Comparison of ENCODE assay signal across 18 cellular contexts in the genomic region with DNA sequence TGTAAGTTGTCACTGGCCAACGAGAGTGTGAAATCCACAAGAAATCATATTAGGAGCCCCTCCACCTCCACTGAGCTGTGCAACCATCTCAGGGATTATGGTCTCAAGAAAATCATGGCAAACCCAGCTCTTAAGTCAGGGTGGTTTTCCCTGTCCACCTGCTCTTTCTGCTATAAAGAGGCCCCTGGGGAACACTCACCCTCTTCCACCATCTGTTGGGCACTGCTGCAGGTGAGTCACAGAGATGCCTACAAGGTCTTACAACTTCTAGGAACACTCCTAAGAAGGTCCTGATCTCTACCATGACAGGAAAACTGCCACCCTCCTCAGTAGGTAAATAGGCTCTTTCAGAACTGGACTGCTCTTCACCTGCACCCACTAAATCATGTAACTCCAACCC.
A peak's percentile ranks its signal among the peaks of the same experiment; 100 is the strongest.
DNase-seq lines count a peak whose midpoint lies in the region; ATAC-seq and TF ChIP-seq lines count a peak whose summit lies in the region.
"Had no signal": no experiment of that assay in that cellular context is flagged by ENCODE, and none has a peak within 500 bp of the region (broad histone marks: within the 10 kb centered on the region; RNA-seq: fewer than 3 reads in every experiment).

No MANE protein-coding gene starts in this region.

- dilution Hi-C loops in IMR-90 (cut with HindIII; ENCODE audit: low sequenced_read_pairs, unreplicated experiment), result no loop called here

- in situ Hi-C loops in IMR-90 (cut with MboI; ENCODE audit: low sequenced_read_pairs) (no loop called here), gastrocnemius medialis (cut with MboI; ENCODE audit: low sequenced_read_pairs in 4 of 4) (no loop called here)

- H3K9me3 ChIP-seq in IMR-90 (ENCODE audit: control insufficient read depth, insufficient read depth, low read length) (no peaks in the 10 kb centered on the region), gastrocnemius medialis (no peaks in the 10 kb centered on the region)

- no peaks in the 10 kb centered on the region for H3K36me3 Mint-ChIP-seq in progenitor cell of endocrine pancreas (ENCODE audit: insufficient read depth)

- ATAC-seq in IMR-90 (ENCODE audit: low read depth) (no peak), gastrocnemius medialis (no peak), HG03457 (IDR thresholded peaks at IDR 0.05; ENCODE audit: unreplicated experiment) (no peak)
- ATAC-seq: HepG2 had no signal

- peaks cover 2% of the 10 kb centered on the region for H3K9me3 Mint-ChIP-seq in progenitor cell of endocrine pancreas (ENCODE audit: low read depth)
- H3K9me3 Mint-ChIP-seq: CD4-positive, alpha-beta T cell had no signal

- no TSS peak for BruUV-seq in IMR-90 (replicated peaks; lab: Mats Ljungman, UMichigan)

- H3K4me1 Mint-ChIP-seq in progenitor cell of endocrine pancreas (ENCODE audit: low read depth), result peaks cover 17% of the 10 kb centered on the region
- H3K4me1 Mint-ChIP-seq: B cell had no signal

- POLR2A ChIA-PET in IMR-90 (lab: Charles Lee; ENCODE audit: unreplicated experiment), result no interaction called here

- no peak for TF ChIP-seq CTCF in IMR-90 (conservative IDR thresholded peaks at IDR 0.05; ENCODE audit: low read depth, low read length)
- TF ChIP-seq CTCF in progenitor cell of endocrine pancreas (IDR thresholded peaks at IDR 0.05; ENCODE audit: unreplicated experiment), result no peak
- no peak for TF ChIP-seq CTCF in gastrocnemius medialis (IDR thresholded peaks at IDR 0.05 in 4 of 5, conservative IDR thresholded peaks at IDR 0.05 in 1 of 5)

- intact Hi-C loops in IMR-90 (cut with micrococcal nuclease) (loop anchor here (10.0 kb wide), 1 partner anchor 167 kb away; no protein-coding TSS in a partner anchor), gastrocnemius medialis (cut with DNase I; ENCODE audit: low total_unique reads) (no loop called here)

- no peaks in the 10 kb centered on the region for H3K36me3 ChIP-seq in IMR-90 (ENCODE audit: control insufficient read depth, insufficient read depth, low read length)
- no peaks in the 10 kb centered on the region for H3K36me3 ChIP-seq in gastrocnemius medialis
- H3K36me3 ChIP-seq: MG63 had no signal

- H4K5ac ChIP-seq in IMR-90 (ENCODE audit: low read depth, low read length), result no peak overlapping the region

- H3K27me3 Mint-ChIP-seq in progenitor cell of endocrine pancreas, result no peaks in the 10 kb centered on the region

- H3K79me1 ChIP-seq in IMR-90 (ENCODE audit: low read depth in 1 of 2, low read length in 2 of 2), result no peaks in the 10 kb centered on the region

- H2BK120ac ChIP-seq in IMR-90 (ENCODE audit: low read depth, low read length), result no peak overlapping the region

- H3K18ac ChIP-seq in IMR-90 (ENCODE audit: low read depth, low read length), result no peak overlapping the region

- no peak overlapping the region for H2BK5ac ChIP-seq in IMR-90 (ENCODE audit: low read depth, low read length, poor library complexity, severe bottlenecking)

- no peaks in the 10 kb centered on the region for H4K20me1 ChIP-seq in IMR-90 (ENCODE audit: insufficient read depth, low read length)

- no CpG with 5 or more reads among the region's 1 CpG for WGBS in IMR-90 (ENCODE audit: extremely low coverage in 2 of 2, insufficient read length in 1 of 2), 2 experiments

- H2BK15ac ChIP-seq in IMR-90 (ENCODE audit: low read depth, low read length), result no peak overlapping the region

- no peak overlapping the region for H2AK9ac ChIP-seq in IMR-90 (replicated peaks; ENCODE audit: low read depth, low read length, poor library complexity)

- no peak overlapping the region for H3K23ac ChIP-seq in IMR-90 (ENCODE audit: low read depth, low read length)

- no peak overlapping the region for H3K4me3 Mint-ChIP-seq in progenitor cell of endocrine pancreas (ENCODE audit: low read depth)
- H3K4me3 Mint-ChIP-seq: B cell; CD4-positive, alpha-beta T cell had no signal

- H3K4me2 ChIP-seq in IMR-90 (ENCODE audit: low read depth, low read length), result no peak overlapping the region
- H3K4me2 ChIP-seq: KMS-11 had no signal

- no peaks in the 10 kb centered on the region; the same call in 1 of the 2 replicates for H3K27me3 ChIP-seq in IMR-90 (ENCODE audit: control insufficient read depth, insufficient read depth, low read length)
- H3K27me3 ChIP-seq in gastrocnemius medialis, result no peaks in the 10 kb centered on the region

- CTCF ChIA-PET in IMR-90 (lab: Yijun Ruan, JAX), result no interaction called here

- H3K27ac Mint-ChIP-seq in progenitor cell of endocrine pancreas, result peak overlapping the region; percentile 54
- H3K27ac Mint-ChIP-seq: B cell; CD4-positive, alpha-beta T cell had no signal

- H2BK20ac ChIP-seq in IMR-90 (ENCODE audit: low read depth, low read length), result peak overlapping the region; percentile 23; the same call in 1 of the 2 replicates

- no peak overlapping the region for H4K91ac ChIP-seq in IMR-90 (ENCODE audit: insufficient read depth, low read depth, low read length)

- H4K8ac ChIP-seq in IMR-90 (ENCODE audit: low read depth in 2 of 2, low read length in 2 of 2), result no peak overlapping the region

- no peak overlapping the region for H3K27ac ChIP-seq in IMR-90 (ENCODE audit: insufficient read depth, low read length)
- H3K27ac ChIP-seq in gastrocnemius medialis, result no peak overlapping the region
- H3K27ac ChIP-seq: KMS-11 had no signal

- H3K4ac ChIP-seq in IMR-90 (ENCODE audit: low read depth, low read length), result no peak overlapping the region

- no peak for TF ChIP-seq POLR2A in IMR-90 (IDR thresholded peaks at IDR 0.05; ENCODE audit: low read depth, low read length)
- TF ChIP-seq POLR2A in gastrocnemius medialis (IDR thresholded peaks at IDR 0.05), result no peak

- H3K4me1 ChIP-seq in IMR-90 (ENCODE audit: control insufficient read depth, insufficient read depth, low read length) (peaks cover 6% of the 10 kb centered on the region), gastrocnemius medialis (no peaks in the 10 kb centered on the region)

- H3K9me1 ChIP-seq in IMR-90 (ENCODE audit: insufficient read depth, low read length), result peaks cover 6% of the 10 kb centered on the region; the same call in 1 of the 2 replicates

- H2AK5ac ChIP-seq in IMR-90 (ENCODE audit: low read depth, low read length), result no peak overlapping the region

- DNase-seq in NCI-H82 (lab: John Stamatoyannopoulos, UW) (peak; percentile 36), NCI-H82 treated with DMSO at 0.1 percent for 48 hours (lab: John Stamatoyannopoulos, UW; ENCODE audit: unreplicated experiment) (no peak), IMR-90 (no peak), NCI-H524 treated with DMSO at 0.1 percent for 48 hours (lab: John Stamatoyannopoulos, UW) (peak; percentile 75), progenitor cell of endocrine pancreas (ENCODE audit: low spot score, unreplicated experiment) (no peak), gastrocnemius medialis (no peak)
- DNase-seq: Calu3; CD4-positive, alpha-beta T cell; GOT3; MG63; NCI-H1092; NCI-H187; NCI-H2227 treated with DMSO at 0.1 percent for 48 hours; SHP77 treated with DMSO at 0.1 percent for 48 hours had no signal

- no peak overlapping the region for H3K9ac ChIP-seq in IMR-90 (ENCODE audit: low read depth, low read length)
- H3K9ac ChIP-seq: KMS-11 had no signal

- H3K14ac ChIP-seq in IMR-90 (replicated peaks; ENCODE audit: low read depth, low read length), result no peak overlapping the region

- H2AFZ ChIP-seq in IMR-90 (replicated peaks; ENCODE audit: low read length, poor library complexity), result no peak overlapping the region

- no peak overlapping the region for H3K56ac ChIP-seq in IMR-90 (ENCODE audit: extremely low read depth, insufficient read depth, low read length)

- no peak for TF ChIP-seq RAD21 in IMR-90 (IDR thresholded peaks at IDR 0.05; ENCODE audit: low read length)

- H3K4me3 ChIP-seq in IMR-90 (ENCODE audit: insufficient read depth, low read depth, low read length) (no peak overlapping the region), gastrocnemius medialis (no peak overlapping the region)
- H3K4me3 ChIP-seq: MG63 had no signal

TF ChIP-seq in IMR-90, 13 proteins besides CTCF, POLR2A, EP300 and RAD21:
- TF ChIP-seq USF2 (IDR thresholded peaks at IDR 0.05; ENCODE audit: low read depth, low read length) (no peak), CHD1 (IDR thresholded peaks at IDR 0.05; ENCODE audit: low read depth, low read length) (no peak), CEBPB (IDR thresholded peaks at IDR 0.05; ENCODE audit: low read depth, low read length) (no peak), BHLHE40 (IDR thresholded peaks at IDR 0.05; ENCODE audit: low read depth, low read length) (no peak), SMC3 (IDR thresholded peaks at IDR 0.05; ENCODE audit: low read depth, low read length) (no peak), MAFK (IDR thresholded peaks at IDR 0.05; ENCODE audit: low read depth, low read length) (no peak), MAZ (IDR thresholded peaks at IDR 0.05; ENCODE audit: borderline replicate concordance, low read depth, low read length) (no peak), RCOR1 (IDR thresholded peaks at IDR 0.05; ENCODE audit: insufficient replicate concordance, low read length) (no peak), RFX5 (IDR thresholded peaks at IDR 0.05; ENCODE audit: low read depth, low read length) (no peak), MXI1 (IDR thresholded peaks at IDR 0.05; ENCODE audit: borderline replicate concordance, low read depth, low read length) (no peak), ELK1 (IDR thresholded peaks at IDR 0.05; ENCODE audit: borderline replicate concordance, low read depth, low read length) (no peak), FOS (IDR thresholded peaks at IDR 0.05; ENCODE audit: low read depth, low read length) (no peak), NFE2L2 (IDR thresholded peaks at IDR 0.05; ENCODE audit: low read depth, low read length) (no peak)

Comparison
In these comparisons a context has a peak if more than half of its experiments do, and no peak if none do; other contexts are left out.
1. DNase-seq: peak in NCI-H82 (single experiment) and NCI-H524 treated with DMSO at 0.1 percent for 48 hours (single experiment); none in NCI-H82 treated with DMSO at 0.1 percent for 48 hours (single experiment), IMR-90 (single experiment), progenitor cell of endocrine pancreas (single experiment) and gastrocnemius medialis (0 of 2).